Comparison of ENCODE assay signal across 15 cellular contexts in genomic region chr4:78667337-78667736, GRCh38.
DNase-seq lines count a peak whose midpoint lies in the region; ATAC-seq and TF ChIP-seq lines count a peak whose summit lies in the region.
"Had no signal": no experiment of that assay in that cellular context is flagged by ENCODE, and none has a peak within 500 bp of the region (broad histone marks: within the 10 kb centered on the region; RNA-seq: fewer than 3 reads in every experiment).

No MANE protein-coding gene starts in this region.

- H3K9me3 ChIP-seq in A673 (ENCODE audit: low read depth, low read length, poor library complexity, severe bottlenecking) = no peaks in the 10 kb centered on the region

- BruUV-seq in A673 (replicated peaks; lab: Mats Ljungman, UMichigan) = no TSS peak

- H3K36me3 ChIP-seq in A673 (ENCODE audit: insufficient read depth, low read length, poor library complexity, severe bottlenecking) = no peaks in the 10 kb centered on the region

- H3K36me3 Mint-ChIP-seq in IgD-negative memory B cell (peaks cover 3% of the 10 kb centered on the region), memory B cell (no peaks in the 10 kb centered on the region)
- H3K36me3 Mint-ChIP-seq in activated CD4-positive, alpha-beta T cell treated with anti-CD3 and anti-CD28 coated beads, Interleukin-2, amount 10 ng/mL, durations not matched to agents 24 days and 14 days (ENCODE audit: low read depth) = no peaks in the 10 kb centered on the region

- ATAC-seq in GM18858 (IDR thresholded peaks at IDR 0.05; ENCODE audit: unreplicated experiment) (peak; percentile 7), GM21723 (IDR thresholded peaks at IDR 0.05; ENCODE audit: unreplicated experiment) (peak; percentile 13), memory B cell (ENCODE audit: low read depth) (no peak)
- ATAC-seq: left lobe of liver; naive thymus-derived CD4-positive, alpha-beta T cell had no signal

- H3K4me1 ChIP-seq in A673 (ENCODE audit: insufficient read depth, low read length, poor library complexity, severe bottlenecking) = no peaks in the 10 kb centered on the region

- H3K4me1 Mint-ChIP-seq in IgD-negative memory B cell (peaks cover 35 to 66% (median 39%) of the 10 kb centered on the region in 3 donors), memory B cell (peaks cover 46% of the 10 kb centered on the region)
- H3K4me1 Mint-ChIP-seq in activated CD4-positive, alpha-beta T cell treated with anti-CD3 and anti-CD28 coated beads, Interleukin-2, amount 10 ng/mL, durations not matched to agents 24 days and 14 days = peaks cover 33% of the 10 kb centered on the region

- DNase-seq in memory B cell (ENCODE audit: low spot score in 2 of 2) = no peak
- DNase-seq in activated CD4-positive, alpha-beta T cell treated with anti-CD3 and anti-CD28 coated beads, Interleukin-2, amount 10 ng/mL, durations not matched to agents 24 days and 14 days = no peak
- DNase-seq in A673 (ENCODE audit: low spot score) = no peak
- DNase-seq in NCI-H345 (lab: John Stamatoyannopoulos, UW) = no peak
- DNase-seq: activated CD4-positive, alpha-beta T cell treated with anti-CD3 and anti-CD28 coated beads for 1 hour; amniotic stem cell; CD4-positive, alpha-beta T cell; naive thymus-derived CD4-positive, alpha-beta T cell; NCI-H1105; retina had no signal

- POLR2A ChIA-PET in A673 (lab: Charles Lee; ENCODE audit: low non-redundant PET) = no interaction called here

- H3K4me3 ChIP-seq in A673 (ENCODE audit: low read depth, low read length, poor library complexity, severe bottlenecking) = no peak overlapping the region
- H3K4me3 ChIP-seq: PC-9 had no signal

- no peak for TF ChIP-seq CTCF in A673 (conservative IDR thresholded peaks at IDR 0.05; ENCODE audit: low read depth, low read length)

- H3K4me3 Mint-ChIP-seq in IgD-negative memory B cell (peak overlapping the region in 2 of 4 donors; percentile 83 to 87), memory B cell (peak overlapping the region; percentile 53)
- no peak overlapping the region for H3K4me3 Mint-ChIP-seq in activated CD4-positive, alpha-beta T cell treated with anti-CD3 and anti-CD28 coated beads, Interleukin-2, amount 10 ng/mL, durations not matched to agents 24 days and 14 days
- H3K4me3 Mint-ChIP-seq: CD4-positive, alpha-beta T cell had no signal

- no peak overlapping the region for H3K27ac ChIP-seq in A673 (ENCODE audit: low read depth, low read length, poor library complexity, severe bottlenecking)
- H3K27ac ChIP-seq: PC-9 had no signal

- H3K27ac Mint-ChIP-seq in IgD-negative memory B cell (peak overlapping the region in 2 of 3 donors; percentile 44 to 91), memory B cell (peak overlapping the region; percentile 87)
- H3K27ac Mint-ChIP-seq in activated CD4-positive, alpha-beta T cell treated with anti-CD3 and anti-CD28 coated beads, Interleukin-2, amount 10 ng/mL, durations not matched to agents 24 days and 14 days = no peak overlapping the region
- H3K27ac Mint-ChIP-seq: CD4-positive, alpha-beta T cell had no signal

- H3K27me3 Mint-ChIP-seq in IgD-negative memory B cell (no peaks in the 10 kb centered on the region), memory B cell (no peaks in the 10 kb centered on the region)
- peaks cover 1% of the 10 kb centered on the region for H3K27me3 Mint-ChIP-seq in activated CD4-positive, alpha-beta T cell treated with anti-CD3 and anti-CD28 coated beads, Interleukin-2, amount 10 ng/mL, durations not matched to agents 24 days and 14 days
- H3K27me3 Mint-ChIP-seq: CD4-positive, alpha-beta T cell; naive thymus-derived CD4-positive, alpha-beta T cell had no signal

- H3K9me3 Mint-ChIP-seq in IgD-negative memory B cell (peaks cover 0 to 3% (median 0%) of the 10 kb centered on the region in 3 donors), memory B cell (peaks cover 3% of the 10 kb centered on the region)
- H3K9me3 Mint-ChIP-seq in activated CD4-positive, alpha-beta T cell treated with anti-CD3 and anti-CD28 coated beads, Interleukin-2, amount 10 ng/mL, durations not matched to agents 24 days and 14 days = peaks cover 11% of the 10 kb centered on the region
- H3K9me3 Mint-ChIP-seq: CD4-positive, alpha-beta T cell had no signal

- CTCF ChIA-PET in A673 (lab: Charles Lee) = no interaction called here

- no peaks in the 10 kb centered on the region for H3K27me3 ChIP-seq in A673 (replicated peaks; ENCODE audit: insufficient read depth, low read depth, low read length, poor library complexity)

- intact Hi-C loops in activated CD4-positive, alpha-beta T cell treated with anti-CD3 and anti-CD28 coated beads, Interleukin-2, amount 10 ng/mL, durations not matched to agents 24 days and 14 days (cut with micrococcal nuclease) = loop anchor here (1.0 kb wide), 1 partner anchor 9 kb away; no protein-coding TSS in a partner anchor
- intact Hi-C loops in A673 (cut with micrococcal nuclease; ENCODE audit: unreplicated experiment) = no loop called here
